8 cellular contexts compared by ENCODE assay signal in the genomic region with DNA sequence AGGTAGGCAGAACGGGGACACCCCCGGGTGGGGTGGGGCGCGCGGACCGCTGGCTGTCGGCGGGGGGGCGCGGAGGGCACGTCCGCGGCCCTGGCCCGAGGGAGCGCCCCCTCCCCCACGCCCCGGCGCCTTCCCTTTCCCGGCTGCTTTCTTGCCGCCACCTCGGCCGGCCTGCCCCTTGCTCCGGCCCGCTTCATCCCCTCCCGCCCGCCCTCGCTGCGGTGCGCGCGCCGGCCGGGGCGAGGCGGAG. TPM values are rescaled to one million over a fixed set of nuclear protein-coding genes. Genes with fewer than 3 reads are reported as not detected.
DNase-seq lines count a peak whose midpoint lies in the region; ATAC-seq and TF ChIP-seq lines count a peak whose summit lies in the region.

No MANE protein-coding gene starts in this region.

- TF ChIP-seq POLR2A in NB4 (IDR thresholded peaks at IDR 0.05; ENCODE audit: extremely low read depth, insufficient read length), result no peak

- peak overlapping the region; percentile 79 to 99 (median 94) for H3K4me3 ChIP-seq in heart right ventricle
- peak overlapping the region; percentile 60 for H3K4me3 ChIP-seq in NB4 (ENCODE audit: low read depth, low read length)
- H3K4me3 ChIP-seq in endodermal cell (ENCODE audit: low read length), result peak overlapping the region; percentile 94
- peak overlapping the region; percentile 91 to 96 for H3K4me3 ChIP-seq in neutrophil (ENCODE audit: low read depth in 1 of 2, low read length in 1 of 2)

- 1 to 3% methylated on average over 24 to 35 of the region's 35 CpGs for WGBS in heart right ventricle, 2 donors
- WGBS in endodermal cell (ENCODE audit: insufficient coverage in 1 of 2, insufficient read length in 1 of 2), 2 experiments, result 0% methylated on average over 4 to 29 of the region's 35 CpGs

- peak in 1 of 9 donors; percentile 6 for TF ChIP-seq CTCF in heart right ventricle (IDR thresholded peaks at IDR 0.05)
- TF ChIP-seq CTCF in NB4 (IDR thresholded peaks at IDR 0.05; ENCODE audit: low read depth, low read length), result no peak
- TF ChIP-seq CTCF in endodermal cell (conservative IDR thresholded peaks at IDR 0.05), result no peak
- TF ChIP-seq CTCF in neutrophil (IDR thresholded peaks at IDR 0.05), result no peak

- H3K9ac ChIP-seq in endodermal cell (ENCODE audit: extremely low read depth, low read length, poor library complexity, severe bottlenecking), result peak overlapping the region; percentile 83

- H3K27ac ChIP-seq in heart right ventricle, result peak overlapping the region; percentile 91 to 100 (median 99)
- peak overlapping the region; percentile 86 for H3K27ac ChIP-seq in endodermal cell (ENCODE audit: low read depth, low read length)
- H3K27ac ChIP-seq in neutrophil, result peak overlapping the region; percentile 97

- H3K36me3 Mint-ChIP-seq in endodermal cell (ENCODE audit: low read depth), result no peaks in the 10 kb centered on the region

- H3K4me1 Mint-ChIP-seq in endodermal cell, result peaks cover 17% of the 10 kb centered on the region

- intact Hi-C loops in heart right ventricle (cut with DNase I), result loop anchor here in 4 of 10 donors (5.0 to 10.0 kb wide), 5 partner anchors 69 to 299 kb away; a partner anchor contains a TSS
- intact Hi-C loops in cardiac septum (cut with DNase I), result loop anchor here (5.0 to 10.0 kb wide), 2 partner anchors 37 to 299 kb away; a partner anchor contains a TSS

- no peaks in the 10 kb centered on the region for H3K9me3 Mint-ChIP-seq in endodermal cell

- H3K4me3 Mint-ChIP-seq in endodermal cell, result peak overlapping the region; percentile 79

- no peak for DNase-seq in heart right ventricle
- DNase-seq in cardiac septum (ENCODE audit: low spot score), result no peak
- peak; percentile 68 for DNase-seq in NB4 (ENCODE audit: low read depth)
- DNase-seq in endodermal cell, result no peak
- DNase-seq in activated CD8-positive, alpha-beta memory T cell treated with anti-CD3 and anti-CD28 coated beads for 24 hours, result no peak
- DNase-seq in DMS 273 treated with DMSO at 0.1 percent for 48 hours (lab: John Stamatoyannopoulos, UW), result no peak

- H3K27ac Mint-ChIP-seq in endodermal cell, result no peak overlapping the region

- peaks cover 17% of the 10 kb centered on the region for H3K27me3 Mint-ChIP-seq in endodermal cell (ENCODE audit: insufficient read depth)

- H3K27me3 ChIP-seq in heart right ventricle (no peaks in the 10 kb centered on the region), endodermal cell (ENCODE audit: control insufficient read depth, insufficient read depth, low read length, poor library complexity, severe bottlenecking) (peaks cover 16% of the 10 kb centered on the region), neutrophil (no peaks in the 10 kb centered on the region)

- H3K36me3 ChIP-seq in heart right ventricle, result no peaks in the 10 kb centered on the region
- no peaks in the 10 kb centered on the region for H3K36me3 ChIP-seq in endodermal cell (ENCODE audit: control insufficient read depth, insufficient read depth, low read length)
- H3K36me3 ChIP-seq in neutrophil, result no peaks in the 10 kb centered on the region

- peak in 3 of 8 donors; percentile 1 to 40 (median 3) for ATAC-seq in heart right ventricle
- no peak for ATAC-seq in HG02678 (IDR thresholded peaks at IDR 0.05; ENCODE audit: unreplicated experiment)

- H3K4me1 ChIP-seq in heart right ventricle (peaks cover 2 to 63% (median 40%) of the 10 kb centered on the region in 9 donors), endodermal cell (ENCODE audit: control insufficient read depth, insufficient read depth, low read length) (peaks cover 9% of the 10 kb centered on the region), neutrophil (ENCODE audit: control insufficient read depth in 1 of 2, insufficient read depth in 1 of 2, low read depth in 1 of 2, low read length in 1 of 2) (peaks cover 43 to 46% of the 10 kb centered on the region in 2 experiments)

- no peaks in the 10 kb centered on the region for H3K9me3 ChIP-seq in heart right ventricle
- no peaks in the 10 kb centered on the region for H3K9me3 ChIP-seq in endodermal cell (ENCODE audit: control insufficient read depth, low read length)
- no peaks in the 10 kb centered on the region for H3K9me3 ChIP-seq in neutrophil

RNA-seq across cellular contexts. Expression of a gene that starts 0.4 kb away (rescaled TPM):
- total RNA-seq in heart right ventricle, result 100 to 1,000 TPM; 202 to 269 (median 237) TPM
- 100 to 1,000 TPM in 1 of 2 donors, 10 to 100 TPM in 1; 33.2 to 152 TPM for polyA plus RNA-seq in heart right ventricle
- total RNA-seq in cardiac septum, result 232 TPM
- 100 to 1,000 TPM; 122 to 168 TPM for total RNA-seq in endodermal cell
- polyA plus RNA-seq in endodermal cell (2013, experiment 1 of 2), result 166 TPM
- polyA plus RNA-seq in endodermal cell (2013, experiment 2 of 2), result 158 TPM

RNA-seq across cellular contexts. Expression of a gene that starts 28.5 kb away (rescaled TPM):
- total RNA-seq in heart right ventricle (under 1 TPM in 1 of 10 donors, not detected in 9; 0.22 TPM), cardiac septum (not detected), endodermal cell (not detected)
- under 1 TPM in 1 of 2 donors, not detected in 1; 0.04 TPM for polyA plus RNA-seq in heart right ventricle
- 0.07 TPM for polyA plus RNA-seq in endodermal cell (2013, experiment 1 of 2)
- polyA plus RNA-seq in endodermal cell (2013, experiment 2 of 2), result not detected
